8 cellular contexts compared by ENCODE assay signal in genomic region chr22:40044870-40045834, GRCh38. TPM values are rescaled to one million over a fixed set of nuclear protein-coding genes. Genes with fewer than 3 reads are reported as not detected.
DNase-seq lines count a peak whose midpoint lies in the region; ATAC-seq, FAIRE-seq and TF ChIP-seq lines count a peak whose summit lies in the region.

No MANE protein-coding gene starts in this region.

- peak overlapping the region; percentile 97 for H3K4me3 ChIP-seq in OCI-LY7 (ENCODE audit: low read depth, low read length, poor library complexity, severe bottlenecking)
- peak overlapping the region; percentile 79 to 91 for H3K4me3 ChIP-seq in neutrophil (ENCODE audit: low read depth in 1 of 2, low read length in 1 of 2)

- BruUV-seq in OCI-LY7 (replicated peaks; lab: Mats Ljungman, UMichigan): no TSS peak

- intact Hi-C loops in OCI-LY7 (cut with micrococcal nuclease; ENCODE audit: unreplicated experiment): loop anchor here (1.0 to 2.0 kb wide), 3 partner anchors 134 to 301 kb away; partner anchors contain the start of gene ADSL

- H3K36me3 ChIP-seq in OCI-LY7 (ENCODE audit: insufficient read depth, low read length): no peaks in the 10 kb centered on the region
- H3K36me3 ChIP-seq in neutrophil: no peaks in the 10 kb centered on the region

- no peaks in the 10 kb centered on the region for H4K20me1 ChIP-seq in OCI-LY7 (ENCODE audit: insufficient read depth, low read length)

- H3K4me2 ChIP-seq in OCI-LY7 (ENCODE audit: low read length): peak overlapping the region; percentile 97

- TF ChIP-seq CTCF in OCI-LY7 (conservative IDR thresholded peaks at IDR 0.05; ENCODE audit: low read length) (no peak), neutrophil (IDR thresholded peaks at IDR 0.05) (peak; percentile 10)

- H3K4me1 ChIP-seq in OCI-LY7 (ENCODE audit: insufficient read depth, low read length, poor library complexity, severe bottlenecking) (peaks cover 50% of the 10 kb centered on the region), neutrophil (ENCODE audit: control insufficient read depth in 1 of 2, insufficient read depth in 1 of 2, low read depth in 1 of 2, low read length in 1 of 2) (peaks cover 26 to 40% of the 10 kb centered on the region in 2 experiments)

- H3K9me3 ChIP-seq in OCI-LY7 (ENCODE audit: low read length) (no peaks in the 10 kb centered on the region), neutrophil (no peaks in the 10 kb centered on the region)

- no peak for FAIRE-seq in frontal cortex (lab: Jason Lieb, UNC)

- no peaks in the 10 kb centered on the region for H3K9me2 ChIP-seq in OCI-LY7 (ENCODE audit: insufficient read depth, low read length)

- POLR2A ChIA-PET in OCI-LY7 (lab: Charles Lee): interaction anchor here (0.6 to 1.8 kb wide), 9 partner anchors 10 to 598 kb away, joined by 3 to 18 read pairs (median 8); partner anchors contain the start of genes ADSL and TNRC6B

- peak; percentile 16 for ATAC-seq in HG02870 (IDR thresholded peaks at IDR 0.05; ENCODE audit: unreplicated experiment)

- peaks cover 45% of the 10 kb centered on the region for H3K79me2 ChIP-seq in OCI-LY7 (ENCODE audit: insufficient read depth, low read depth, low read length)

- peak; percentile 28 to 65 (median 62) for DNase-seq in NCI-H1417 (lab: John Stamatoyannopoulos, UW)
- no peak for DNase-seq in NCI-H1417 treated with DMSO at 0.1 percent for 48 hours (lab: John Stamatoyannopoulos, UW)
- peak; percentile 89 for DNase-seq in OCI-LY7 (ENCODE audit: low spot score)
- DNase-seq in activated T-helper 1 cell treated with anti-CD3 and anti-CD28 coated beads, Interleukin-2, amount 50 U/mL, for 16 hours (ENCODE audit: low read depth in 1 of 2, low spot score in 1 of 2): peak; percentile 46 to 70
- peak; percentile 57 to 71 for DNase-seq in frontal cortex (ENCODE audit: low spot score in 2 of 2)
- peak in 25 of 49 donors; percentile 13 to 78 (median 42) for DNase-seq in substantia nigra (lab: John Stamatoyannopoulos, UW)

- H3K27ac ChIP-seq in OCI-LY7 (ENCODE audit: low read depth, low read length, poor library complexity, severe bottlenecking): peak overlapping the region; percentile 85
- peak overlapping the region; percentile 99 for H3K27ac ChIP-seq in neutrophil
- peak overlapping the region; percentile 99 for H3K27ac ChIP-seq in substantia nigra (ENCODE audit: low read depth, low read length, poor library complexity, severe bottlenecking)

- CTCF ChIA-PET in OCI-LY7 (lab: Charles Lee; ENCODE audit: unreplicated experiment): interaction anchor here (1.0 kb wide), 1 partner anchor 511 kb away, joined by 4 read pairs; no protein-coding TSS in a partner anchor

- H2AFZ ChIP-seq in OCI-LY7 (ENCODE audit: low read length): peak overlapping the region; percentile 52; the same call in 1 of the 2 replicates

- H3K27me3 ChIP-seq in neutrophil: peaks cover 28% of the 10 kb centered on the region

RNA-seq across cellular contexts. Expression of gene FAM83F, which starts 50.4 kb away (rescaled TPM):
- not detected in 2 replicates for total RNA-seq in OCI-LY7 (2014; rRNA removed; shearing (Covaris generic))
- not detected in 2 replicates for total RNA-seq in OCI-LY7 (2022)
- total RNA-seq in frontal cortex: 0.41 TPM
